ENCODE assay signal across 8 cellular contexts in genomic region chr12:76763746-76764675, GRCh38. TPM values are rescaled to one million over a fixed set of nuclear protein-coding genes. Genes with fewer than 3 reads are reported as not detected.
A peak's percentile ranks its signal among the peaks of the same experiment; 100 is the strongest.
DNase-seq lines count a peak whose midpoint lies in the region; ATAC-seq, FAIRE-seq and TF ChIP-seq lines count a peak whose summit lies in the region.

ZDHHC17 (plus strand) TSS chr12:76764115; CDS start chr12:76764237, 122 bp downstream.

- H4K20me1 ChIP-seq in mammary epithelial cell (ENCODE audit: insufficient read depth, low read length) = no peaks in the 10 kb centered on the region

- FAIRE-seq in small intestine (lab: Jason Lieb, UNC) = no peak

- peak within 1 kb of the TSS; percentile 100 for H2AFZ ChIP-seq in mammary epithelial cell (ENCODE audit: low read depth, low read length)

- H3K4me1 ChIP-seq in mammary epithelial cell (ENCODE audit: insufficient read depth, low read length) = no peaks in the 10 kb centered on the region
- peaks cover 5 to 6% of the 10 kb centered on the region in 2 donors for H3K4me1 ChIP-seq in small intestine (ENCODE audit: control insufficient read depth in 2 of 2, insufficient read depth in 1 of 2, low read depth in 1 of 2, low read length in 1 of 2)

- CTCF ChIA-PET in AG04450 (lab: Charles Lee) (interaction anchor here (0.9 to 1.3 kb wide), 2 partner anchors 27 to 57 kb away, joined by 3 to 4 read pairs; no protein-coding TSS in a partner anchor), mammary epithelial cell (lab: Charles Lee; ENCODE audit: low non-redundant PET) (interaction anchor here (0.7 kb wide), 1 partner anchor 1238 kb away, joined by 4 read pairs; no protein-coding TSS in a partner anchor)

- H3K4me2 ChIP-seq in mammary epithelial cell (ENCODE audit: insufficient read depth, low read depth, low read length) = peak within 1 kb of the TSS; percentile 98

- H3K27ac ChIP-seq in AG04450 (ENCODE audit: low read depth, low read length) = peak within 1 kb of the TSS; percentile 98
- peak within 1 kb of the TSS; percentile 87 for H3K27ac ChIP-seq in mammary epithelial cell (ENCODE audit: insufficient read depth, low read depth, low read length)
- peak within 1 kb of the TSS; percentile 90 to 96 for H3K27ac ChIP-seq in small intestine (ENCODE audit: low read depth in 1 of 2, low read length in 1 of 2)

- peak; percentile 75 for DNase-seq in AG04450 (ENCODE audit: low read depth, low spot score)
- peak; percentile 95 for DNase-seq in NCI-H2227 treated with DMSO at 0.1 percent for 48 hours (lab: John Stamatoyannopoulos, UW)
- DNase-seq in mammary epithelial cell = peak; percentile 94
- DNase-seq in iPS-NIHi11 (ENCODE audit: low spot score) = peak; percentile 89
- DNase-seq in small intestine = peak; percentile 85

- no peaks in the 10 kb centered on the region for H3K36me3 ChIP-seq in mammary epithelial cell (ENCODE audit: insufficient read depth, low read length)
- H3K36me3 ChIP-seq in small intestine (ENCODE audit: control insufficient read depth in 2 of 2, insufficient read depth in 2 of 2, low read length in 2 of 2) = no peaks in the 10 kb centered on the region

- POLR2A ChIA-PET in AG04450 (lab: Yijun Ruan, JAX) = interaction anchor here (0.6 to 1.0 kb wide), 8 partner anchors 8 to 120 kb away, joined by 3 to 5 read pairs (median 3); no protein-coding TSS in a partner anchor

- peak; percentile 93 for ATAC-seq in GM18909 (IDR thresholded peaks at IDR 0.05; ENCODE audit: poor library complexity, unreplicated experiment)
- ATAC-seq in HG03175 (IDR thresholded peaks at IDR 0.05; ENCODE audit: unreplicated experiment) = peak; percentile 93

- TF ChIP-seq CTCF in AG04450 (IDR thresholded peaks at IDR 0.05; ENCODE audit: low read depth, low read length) = no peak
- no peak for TF ChIP-seq CTCF in WI38 (IDR thresholded peaks at IDR 0.05; ENCODE audit: low read depth, low read length)
- no peak for TF ChIP-seq CTCF in mammary epithelial cell (conservative IDR thresholded peaks at IDR 0.05 in 1 of 2, IDR thresholded peaks at IDR 0.05 in 1 of 2; ENCODE audit: extremely low read depth in 1 of 2, insufficient read depth in 1 of 2, low read depth in 1 of 2, low read length in 2 of 2)

- H3K79me2 ChIP-seq in mammary epithelial cell (ENCODE audit: insufficient read depth, low read length) = peaks cover 47% of the 10 kb centered on the region

- H3K27me3 ChIP-seq in AG04450 (ENCODE audit: control insufficient read depth, insufficient read depth, low read length) = no peaks in the 10 kb centered on the region
- no peaks in the 10 kb centered on the region for H3K27me3 ChIP-seq in mammary epithelial cell (ENCODE audit: insufficient read depth, low read length)
- H3K27me3 ChIP-seq in small intestine (ENCODE audit: control insufficient read depth in 2 of 2, insufficient read depth in 2 of 2, low read length in 2 of 2) = no peaks in the 10 kb centered on the region

- intact Hi-C loops in mammary epithelial cell (cut with micrococcal nuclease) = loop anchor here (2.0 to 5.0 kb wide), 3 partner anchors 19 to 42 kb away; no protein-coding TSS in a partner anchor

- no peaks in the 10 kb centered on the region; the same call in 1 of the 2 replicates for H3K9me3 ChIP-seq in AG04450 (ENCODE audit: control insufficient read depth, insufficient read depth, low read length)
- H3K9me3 ChIP-seq in mammary epithelial cell (replicated peaks; ENCODE audit: insufficient read depth, low read length) = no peaks in the 10 kb centered on the region
- H3K9me3 ChIP-seq in small intestine (ENCODE audit: control insufficient read depth, low read depth) = no peaks in the 10 kb centered on the region

- H3K4me3 ChIP-seq in AG04450 (ENCODE audit: low read depth, low read length) = peak within 1 kb of the TSS; percentile 94
- peak within 1 kb of the TSS; percentile 88 for H3K4me3 ChIP-seq in WI38 (ENCODE audit: low read depth, low read length)
- peak within 1 kb of the TSS; percentile 78 to 99 (median 98) for H3K4me3 ChIP-seq in mammary epithelial cell (replicated peaks in 1 of 3; ENCODE audit: insufficient read depth in 1 of 3, low read depth in 2 of 3, low read length in 3 of 3)
- peak within 1 kb of the TSS; percentile 44 to 78 for H3K4me3 ChIP-seq in small intestine (ENCODE audit: low read depth in 1 of 2, low read length in 2 of 2)

- peak within 1 kb of the TSS; percentile 92 for H3K9ac ChIP-seq in mammary epithelial cell (ENCODE audit: insufficient read depth, low read length)

- WGBS in mammary epithelial cell (ENCODE audit: low coverage, missing lambda C conversion rate) = 1% methylated on average over 14 of the region's 93 CpGs
- 0% methylated on average over 74 to 93 of the region's 93 CpGs for WGBS in small intestine, 3 donors

- in situ Hi-C loops in mammary epithelial cell (cut with MboI; ENCODE audit: low sequenced_read_pairs in 2 of 2) = no loop called here

- dilution Hi-C loops in mammary epithelial cell (cut with HindIII; ENCODE audit: low sequenced_read_pairs) = no loop called here

- no TSS peak for BruUV-seq in mammary epithelial cell (replicated peaks; lab: Mats Ljungman, UMichigan)

RNA-seq across cellular contexts. Expression of gene ZDHHC17, which starts in this region (rescaled TPM):
- polyA plus RNA-seq in AG04450 (2011; rRNA removed) = 35.3 and 48.1 TPM in 2 replicates
- polyA minus RNA-seq in AG04450 (2011; rRNA and poly(A)+ RNA removed) = 50.3 and 101 TPM in 2 replicates
- 10 to 100 TPM; 22.8 to 37.5 TPM for total RNA-seq in mammary epithelial cell
- 8.3 TPM for polyA plus RNA-seq in mammary epithelial cell
- polyA minus RNA-seq in mammary epithelial cell = 27.3 TPM
- 1 to 10 TPM; 2.2 to 7.2 (median 4.2) TPM for polyA plus RNA-seq in small intestine

Comparison
In these comparisons a context has a peak if more than half of its experiments do, and no peak if none do; other contexts are left out.
1. Peak in every context shown above with its lines: DNase-seq, ATAC-seq, H3K4me3 ChIP-seq and H3K27ac ChIP-seq.